Comparison of ENCODE assay signal across 9 cellular contexts in the genomic region with DNA sequence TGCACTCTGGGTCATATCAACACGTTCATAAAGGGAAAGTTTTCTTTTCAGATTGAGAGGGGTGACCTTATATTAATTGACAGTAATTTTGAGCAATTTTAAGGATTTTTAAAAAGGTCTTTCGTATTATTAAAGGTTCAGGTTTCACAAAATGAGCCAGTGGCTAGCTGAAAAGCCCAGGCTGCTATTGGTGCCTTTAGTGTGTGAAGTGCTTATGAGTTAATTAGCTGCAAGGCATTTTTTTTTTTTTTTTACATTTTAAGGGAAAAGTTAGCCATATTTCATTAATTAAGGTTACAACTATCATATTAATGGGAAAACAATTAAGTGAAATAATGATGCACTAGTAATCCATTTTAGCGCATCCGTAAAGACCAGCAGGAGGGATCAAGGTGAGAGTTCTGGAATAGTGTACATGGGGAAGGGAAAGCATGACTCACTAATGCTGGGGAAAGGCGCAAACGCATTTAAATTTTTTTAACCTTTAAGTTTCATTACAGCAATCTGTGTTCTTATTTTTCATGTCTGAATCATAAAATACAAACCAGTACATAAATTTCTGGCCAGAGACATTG.
DNase-seq lines count a peak whose midpoint lies in the region; ATAC-seq lines count a peak whose summit lies in the region.
"Had no signal": no experiment of that assay in that cellular context is flagged by ENCODE, and none has a peak within 500 bp of the region (broad histone marks: within the 10 kb centered on the region; RNA-seq: fewer than 3 reads in every experiment).

No MANE protein-coding gene starts in this region.

- H4K91ac ChIP-seq in trophoblast cell (ENCODE audit: low read depth, low read length), result no peak overlapping the region

- no peak overlapping the region for H3K9ac ChIP-seq in trophoblast cell (ENCODE audit: low read length)

- no CpG with 5 or more reads among the region's 6 CpGs for WGBS in trophoblast cell (ENCODE audit: extremely low coverage, insufficient coverage, insufficient read length)

- no peak overlapping the region for H3K4me2 ChIP-seq in trophoblast cell (ENCODE audit: low read length)

- peak overlapping the region; percentile 60 for H4K8ac ChIP-seq in trophoblast cell (ENCODE audit: low read depth, low read length)

- no peaks in the 10 kb centered on the region for H3K79me2 ChIP-seq in trophoblast cell (ENCODE audit: control insufficient read depth, insufficient read depth, low read length, poor library complexity)

- H3K14ac ChIP-seq in trophoblast cell (ENCODE audit: low read length), result no peak overlapping the region

- H2BK12ac ChIP-seq in trophoblast cell (ENCODE audit: low read length), result peak overlapping the region; percentile 91

- no peak overlapping the region for H3K4me3 ChIP-seq in SJCRH30
- no peak overlapping the region for H3K4me3 ChIP-seq in trophoblast cell (ENCODE audit: low read depth, low read length)
- no peak overlapping the region for H3K4me3 ChIP-seq in H7 (ENCODE audit: insufficient read depth, low read depth, low read length)

- peaks cover 4% of the 10 kb centered on the region; the same call in 1 of the 2 replicates for H3K4me1 ChIP-seq in SJCRH30
- H3K4me1 ChIP-seq in trophoblast cell (ENCODE audit: control insufficient read depth in 1 of 2, insufficient read depth in 2 of 2, low read length in 2 of 2), result peaks cover 6 to 7% of the 10 kb centered on the region in 2 experiments

- H3K4ac ChIP-seq in trophoblast cell (ENCODE audit: low read depth, low read length), result peak overlapping the region; percentile 49

- no peak overlapping the region for H3K27ac Mint-ChIP-seq in activated T-helper 1 cell treated with anti-CD3 and anti-CD28 coated beads, Interleukin-12 subunit alpha, Interleukin-12 subunit beta, Interleukin-2, Interleukin-4 antibody, amounts not matched to agents 30 ng/mL and 10 ng/mL and 1 ng/mL, durations not matched to agents 14 hours and 24 hours and 36 hours
- H3K27ac Mint-ChIP-seq: naive thymus-derived CD4-positive, alpha-beta T cell had no signal

- no peak overlapping the region for H4K12ac ChIP-seq in trophoblast cell (ENCODE audit: low read depth, low read length)

- peak overlapping the region; percentile 93 for H2BK5ac ChIP-seq in trophoblast cell (ENCODE audit: low read depth, low read length, poor library complexity)

- H3K36me3 Mint-ChIP-seq in activated T-helper 1 cell treated with anti-CD3 and anti-CD28 coated beads, Interleukin-12 subunit alpha, Interleukin-12 subunit beta, Interleukin-2, Interleukin-4 antibody, amounts not matched to agents 30 ng/mL and 10 ng/mL and 1 ng/mL, durations not matched to agents 14 hours and 24 hours and 36 hours (ENCODE audit: low read depth), result no peaks in the 10 kb centered on the region

- ATAC-seq in GM19372 (IDR thresholded peaks at IDR 0.05; ENCODE audit: low read depth, unreplicated experiment) (peak; percentile 42), HG02870 (IDR thresholded peaks at IDR 0.05; ENCODE audit: unreplicated experiment) (peak; percentile 24)
- ATAC-seq: naive thymus-derived CD4-positive, alpha-beta T cell had no signal

- no peaks in the 10 kb centered on the region for H3K27me3 Mint-ChIP-seq in activated T-helper 1 cell treated with anti-CD3 and anti-CD28 coated beads, Interleukin-12 subunit alpha, Interleukin-12 subunit beta, Interleukin-2, Interleukin-4 antibody, amounts not matched to agents 30 ng/mL and 10 ng/mL and 1 ng/mL, durations not matched to agents 14 hours and 24 hours and 36 hours (ENCODE audit: insufficient read depth)
- H3K27me3 Mint-ChIP-seq: naive thymus-derived CD4-positive, alpha-beta T cell had no signal

- H3K23ac ChIP-seq in trophoblast cell (ENCODE audit: low read length), result no peak overlapping the region

- H3K79me1 ChIP-seq in trophoblast cell (ENCODE audit: low read length), result peaks cover 8% of the 10 kb centered on the region

- H3K4me1 Mint-ChIP-seq in activated T-helper 1 cell treated with anti-CD3 and anti-CD28 coated beads, Interleukin-12 subunit alpha, Interleukin-12 subunit beta, Interleukin-2, Interleukin-4 antibody, amounts not matched to agents 30 ng/mL and 10 ng/mL and 1 ng/mL, durations not matched to agents 14 hours and 24 hours and 36 hours (ENCODE audit: low read depth), result peaks cover 6% of the 10 kb centered on the region

- no peak for DNase-seq in SJCRH30
- DNase-seq in trophoblast cell, result peak in 1 of 2 donors; percentile 53
- no peak for DNase-seq in NCI-H1930 (lab: John Stamatoyannopoulos, UW)
- DNase-seq in H7, result no peak
- no peak for DNase-seq in hypothalamus (lab: John Stamatoyannopoulos, UW)
- DNase-seq in activated T-helper 1 cell treated with anti-CD3 and anti-CD28 coated beads, Interleukin-12 subunit alpha, Interleukin-12 subunit beta, Interleukin-2, Interleukin-4 antibody, amounts not matched to agents 30 ng/mL and 10 ng/mL and 1 ng/mL, durations not matched to agents 14 hours and 24 hours and 36 hours (ENCODE audit: low spot score), result no peak
- DNase-seq: naive thymus-derived CD4-positive, alpha-beta T cell had no signal

- H3K27ac ChIP-seq in SJCRH30 (peak overlapping the region; percentile 41), trophoblast cell (ENCODE audit: low read depth, low read length) (peak overlapping the region; percentile 95)

- H2AFZ ChIP-seq in trophoblast cell (ENCODE audit: insufficient read depth, low read length, poor library complexity), result no peak overlapping the region

- no peak overlapping the region for H3K4me3 Mint-ChIP-seq in activated T-helper 1 cell treated with anti-CD3 and anti-CD28 coated beads, Interleukin-12 subunit alpha, Interleukin-12 subunit beta, Interleukin-2, Interleukin-4 antibody, amounts not matched to agents 30 ng/mL and 10 ng/mL and 1 ng/mL, durations not matched to agents 14 hours and 24 hours and 36 hours
- H3K4me3 Mint-ChIP-seq: naive thymus-derived CD4-positive, alpha-beta T cell had no signal

- no peaks in the 10 kb centered on the region for H3K9me3 Mint-ChIP-seq in activated T-helper 1 cell treated with anti-CD3 and anti-CD28 coated beads, Interleukin-12 subunit alpha, Interleukin-12 subunit beta, Interleukin-2, Interleukin-4 antibody, amounts not matched to agents 30 ng/mL and 10 ng/mL and 1 ng/mL, durations not matched to agents 14 hours and 24 hours and 36 hours
- H3K9me3 Mint-ChIP-seq: naive thymus-derived CD4-positive, alpha-beta T cell had no signal

- no peak overlapping the region for H2AK5ac ChIP-seq in trophoblast cell (ENCODE audit: low read length)

- H3K27me3 ChIP-seq in SJCRH30 (no peaks in the 10 kb centered on the region), trophoblast cell (ENCODE audit: insufficient read depth, low read length) (no peaks in the 10 kb centered on the region), H7 (ENCODE audit: control insufficient read depth, insufficient read depth, low read length) (no peaks in the 10 kb centered on the region)

- intact Hi-C loops in activated T-helper 1 cell treated with anti-CD3 and anti-CD28 coated beads, Interleukin-12 subunit alpha, Interleukin-12 subunit beta, Interleukin-2, Interleukin-4 antibody, amounts not matched to agents 30 ng/mL and 10 ng/mL and 1 ng/mL, durations not matched to agents 14 hours and 24 hours and 36 hours (cut with micrococcal nuclease), result loop anchor here (10.0 kb wide), 1 partner anchor 197 kb away; no protein-coding TSS in a partner anchor

- H3K36me3 ChIP-seq in SJCRH30 (no peaks in the 10 kb centered on the region), trophoblast cell (ENCODE audit: control insufficient read depth in 1 of 2, insufficient read depth in 2 of 2, low read length in 2 of 2) (no peaks in the 10 kb centered on the region), H7 (replicated peaks; ENCODE audit: control insufficient read depth, insufficient read depth, low read length) (no peaks in the 10 kb centered on the region)

- peak overlapping the region; percentile 86 for H2BK120ac ChIP-seq in trophoblast cell (ENCODE audit: insufficient read depth, low read length, poor library complexity)

- H3K18ac ChIP-seq in trophoblast cell (ENCODE audit: low read length), result no peak overlapping the region

- H3K9me3 ChIP-seq in SJCRH30 (replicated peaks) (no peaks in the 10 kb centered on the region), trophoblast cell (ENCODE audit: insufficient read depth, low read depth, low read length) (no peaks in the 10 kb centered on the region)
